Comparison of ENCODE assay signal across 2 cellular contexts in the genomic region with DNA sequence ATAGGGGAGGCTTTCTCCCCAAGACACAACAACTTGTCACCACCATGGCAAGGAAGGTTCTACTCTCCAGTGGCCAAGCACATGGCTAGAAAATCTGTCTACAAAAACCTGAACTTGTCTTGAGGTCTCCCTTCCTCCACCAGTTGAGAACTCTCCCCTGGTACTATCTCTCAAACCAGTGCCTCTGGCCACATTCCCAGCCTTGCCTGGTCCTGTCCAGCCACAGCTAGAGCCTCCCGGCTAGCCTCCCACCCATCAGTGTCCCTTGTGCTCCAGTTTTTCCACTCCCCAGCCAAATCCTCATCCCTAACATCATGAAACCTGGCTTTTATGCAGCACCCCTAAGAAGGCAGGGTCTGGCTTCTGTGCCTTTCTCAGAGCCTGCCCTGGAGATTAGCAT.
TF ChIP-seq lines count a peak whose summit lies in the region.

No MANE protein-coding gene starts in this region.

TF ChIP-seq in A549, 52 proteins besides CTCF, POLR2A, EP300 and RAD21:
- TF ChIP-seq RFX5 (IDR thresholded peaks at IDR 0.05) (no peak), TFCP2L1 (CRISPR knock-in tag; IDR thresholded peaks at IDR 0.05) (no peak), FOSL2 (IDR thresholded peaks at IDR 0.05) (no peak), FOSL2 (CRISPR knock-in tag; IDR thresholded peaks at IDR 0.05) (no peak), ZC3H11A (IDR thresholded peaks at IDR 0.05) (no peak), REST (IDR thresholded peaks at IDR 0.05) (no peak), CBX8 (IDR thresholded peaks at IDR 0.05) (no peak), EHMT2 (IDR thresholded peaks at IDR 0.05; ENCODE audit: low read depth) (no peak), ATOH8 (CRISPR knock-in tag; IDR thresholded peaks at IDR 0.05; ENCODE audit: low read depth) (no peak), ZSCAN20 (CRISPR knock-in tag; IDR thresholded peaks at IDR 0.05) (no peak), KDM5A (IDR thresholded peaks at IDR 0.05) (no peak), KDM1A (IDR thresholded peaks at IDR 0.05; ENCODE audit: low read depth) (no peak), MAZ (IDR thresholded peaks at IDR 0.05; ENCODE audit: borderline replicate concordance, low read depth, low read length) (no peak), JUNB (IDR thresholded peaks at IDR 0.05) (no peak)

TF ChIP-seq in K562, 482 proteins besides CTCF, POLR2A, EP300 and RAD21:
- no peak for TF ChIP-seq PHTF2 (CRISPR knock-in tag; IDR thresholded peaks at IDR 0.05)
- no peak for TF ChIP-seq MEIS2 (IDR thresholded peaks at IDR 0.05; ENCODE audit: partially characterized antibody)
- TF ChIP-seq, protein P1, sequence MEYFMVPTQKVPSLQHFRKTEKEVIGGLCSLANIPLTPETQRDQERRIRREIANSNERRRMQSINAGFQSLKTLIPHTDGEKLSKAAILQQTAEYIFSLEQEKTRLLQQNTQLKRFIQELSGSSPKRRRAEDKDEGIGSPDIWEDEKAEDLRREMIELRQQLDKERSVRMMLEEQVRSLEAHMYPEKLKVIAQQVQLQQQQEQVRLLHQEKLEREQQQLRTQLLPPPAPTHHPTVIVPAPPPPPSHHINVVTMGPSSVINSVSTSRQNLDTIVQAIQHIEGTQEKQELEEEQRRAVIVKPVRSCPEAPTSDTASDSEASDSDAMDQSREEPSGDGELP (CRISPR knock-in tag; IDR thresholded peaks at IDR 0.05; ENCODE audit: borderline replicate concordance) = no peak
- no peak for TF ChIP-seq ZNF764 (CRISPR knock-in tag; IDR thresholded peaks at IDR 0.05; ENCODE audit: low read depth)
- TF ChIP-seq, protein P2, sequence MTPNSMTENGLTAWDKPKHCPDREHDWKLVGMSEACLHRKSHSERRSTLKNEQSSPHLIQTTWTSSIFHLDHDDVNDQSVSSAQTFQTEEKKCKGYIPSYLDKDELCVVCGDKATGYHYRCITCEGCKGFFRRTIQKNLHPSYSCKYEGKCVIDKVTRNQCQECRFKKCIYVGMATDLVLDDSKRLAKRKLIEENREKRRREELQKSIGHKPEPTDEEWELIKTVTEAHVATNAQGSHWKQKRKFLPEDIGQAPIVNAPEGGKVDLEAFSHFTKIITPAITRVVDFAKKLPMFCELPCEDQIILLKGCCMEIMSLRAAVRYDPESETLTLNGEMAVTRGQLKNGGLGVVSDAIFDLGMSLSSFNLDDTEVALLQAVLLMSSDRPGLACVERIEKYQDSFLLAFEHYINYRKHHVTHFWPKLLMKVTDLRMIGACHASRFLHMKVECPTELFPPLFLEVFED (CRISPR knock-in tag; conservative IDR thresholded peaks at IDR 0.05) = no peak
- no peak for TF ChIP-seq LEF1 (IDR thresholded peaks at IDR 0.05)
- no peak for TF ChIP-seq ARID3A (IDR thresholded peaks at IDR 0.05; ENCODE audit: borderline replicate concordance, low read depth, low read length)
- TF ChIP-seq BMI1 (IDR thresholded peaks at IDR 0.05; ENCODE audit: low read length) = no peak
- TF ChIP-seq SRSF1 (IDR thresholded peaks at IDR 0.05; ENCODE audit: low read depth, low read length) = no peak
- TF ChIP-seq IFI16 (CRISPR knock-in tag; IDR thresholded peaks at IDR 0.05) = no peak
- no peak for TF ChIP-seq ZNF79 (CRISPR knock-in tag; IDR thresholded peaks at IDR 0.05; ENCODE audit: low read depth)
